In the genomic region with DNA sequence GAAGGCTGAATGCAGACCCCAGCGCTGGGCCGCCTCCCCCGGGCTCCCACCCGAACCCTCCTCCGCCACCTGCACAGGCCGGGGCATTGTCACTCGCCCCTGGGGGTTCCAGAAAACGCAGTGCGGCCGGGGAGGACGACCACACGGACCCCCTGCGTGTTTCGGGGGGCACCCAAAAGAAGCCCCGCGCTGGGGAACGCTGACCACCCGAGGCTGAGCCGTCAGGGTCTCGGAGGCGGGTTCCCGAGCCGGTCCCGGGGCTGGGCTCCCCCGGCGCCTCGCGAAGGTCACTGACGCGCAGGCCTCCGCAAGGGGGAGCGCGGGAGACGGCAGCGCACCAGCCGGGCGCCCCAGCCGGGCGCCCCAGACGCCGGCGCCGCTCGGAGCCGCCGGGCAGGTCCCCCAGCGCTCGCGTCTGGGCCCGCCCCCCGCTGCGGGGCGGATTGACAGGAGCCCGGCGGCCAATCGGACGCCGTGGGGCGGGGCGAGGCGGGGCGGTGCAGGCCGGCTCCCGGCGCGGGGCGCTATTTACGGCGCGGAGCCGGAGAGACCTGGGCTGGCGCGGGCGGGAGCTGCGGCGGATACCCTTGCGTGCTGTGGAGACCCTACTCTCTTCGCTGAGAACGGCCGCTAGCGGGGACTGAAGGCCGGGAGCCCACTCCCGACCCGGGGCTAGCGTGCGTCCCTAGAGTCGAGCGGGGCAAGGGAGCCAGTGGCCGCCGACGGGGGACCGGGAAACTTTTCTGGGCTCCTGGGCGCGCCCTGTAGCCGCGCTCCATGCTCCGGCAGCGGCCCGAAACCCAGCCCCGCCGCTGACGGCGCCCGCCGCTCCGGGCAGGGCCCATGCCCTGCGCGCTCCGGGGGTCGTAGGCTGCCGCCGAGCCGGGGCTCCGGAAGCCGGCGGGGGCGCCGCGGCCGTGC, we compare ENCODE assay signal across 8 cellular contexts. TPM values are rescaled to one million over a fixed set of nuclear protein-coding genes. Genes with fewer than 3 reads are reported as not detected.
DNase-seq lines count a peak whose midpoint lies in the region; ATAC-seq and TF ChIP-seq lines count a peak whose summit lies in the region.

A gene with protein sequence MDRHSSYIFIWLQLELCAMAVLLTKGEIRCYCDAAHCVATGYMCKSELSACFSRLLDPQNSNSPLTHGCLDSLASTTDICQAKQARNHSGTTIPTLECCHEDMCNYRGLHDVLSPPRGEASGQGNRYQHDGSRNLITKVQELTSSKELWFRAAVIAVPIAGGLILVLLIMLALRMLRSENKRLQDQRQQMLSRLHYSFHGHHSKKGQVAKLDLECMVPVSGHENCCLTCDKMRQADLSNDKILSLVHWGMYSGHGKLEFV (plus strand): TSS at position 554 of the 921 bp plus-strand sequence. CDS start 377 bp downstream, outside the sequence.

- no peaks in the 10 kb centered on the region for H3K36me3 ChIP-seq in RWPE2 (ENCODE audit: low read depth)
- no peaks in the 10 kb centered on the region for H3K36me3 ChIP-seq in neural progenitor cell

- TF ChIP-seq CTCF in RWPE2 (IDR thresholded peaks at IDR 0.05; ENCODE audit: poor library complexity, severe bottlenecking), result peak; percentile 89
- peak; percentile 43 for TF ChIP-seq CTCF in foreskin fibroblast (IDR thresholded peaks at IDR 0.05; ENCODE audit: low read depth, low read length)
- TF ChIP-seq CTCF in neural progenitor cell (IDR thresholded peaks at IDR 0.05), result peak; percentile 54

- H3K4me1 Mint-ChIP-seq in neural progenitor cell, result peaks cover 50% of the 10 kb centered on the region
- peaks cover 34% of the 10 kb centered on the region for H3K4me1 Mint-ChIP-seq in stimulated activated naive CD8-positive, alpha-beta T cell treated with anti-CD3 and anti-CD28 coated beads, Interleukin-15, amount 100 ng/mL, for 72 hours

- H3K4me3 Mint-ChIP-seq in neural progenitor cell, result peak within 1 kb of the TSS; percentile 94
- H3K4me3 Mint-ChIP-seq in stimulated activated naive CD8-positive, alpha-beta T cell treated with anti-CD3 and anti-CD28 coated beads, Interleukin-15, amount 100 ng/mL, for 72 hours, result peak within 1 kb of the TSS; percentile 85 to 88

- H3K27me3 Mint-ChIP-seq in neural progenitor cell (ENCODE audit: insufficient read depth, low read depth), result peaks cover 10% of the 10 kb centered on the region
- peaks cover 71% of the 10 kb centered on the region for H3K27me3 Mint-ChIP-seq in stimulated activated naive CD8-positive, alpha-beta T cell treated with anti-CD3 and anti-CD28 coated beads, Interleukin-15, amount 100 ng/mL, for 72 hours

- peak within 1 kb of the TSS; percentile 98 for H3K4me2 ChIP-seq in neural progenitor cell

- ATAC-seq in GM21737 (IDR thresholded peaks at IDR 0.05; ENCODE audit: unreplicated experiment) (peak; percentile 97), RWPE2 (ENCODE audit: low read depth) (peak; percentile 97)
- peak; percentile 97 for ATAC-seq in stimulated activated naive CD8-positive, alpha-beta T cell treated with anti-CD3 and anti-CD28 coated beads, Interleukin-15, amount 100 ng/mL, for 72 hours

- no peaks in the 10 kb centered on the region for H3K9me3 Mint-ChIP-seq in neural progenitor cell
- no peaks in the 10 kb centered on the region for H3K9me3 Mint-ChIP-seq in stimulated activated naive CD8-positive, alpha-beta T cell treated with anti-CD3 and anti-CD28 coated beads, Interleukin-15, amount 100 ng/mL, for 72 hours

- no peaks in the 10 kb centered on the region for H3K79me2 ChIP-seq in neural progenitor cell (ENCODE audit: low read depth)

- H3K4me1 ChIP-seq in RWPE2 (ENCODE audit: insufficient read depth, poor library complexity, severe bottlenecking) (no peaks in the 10 kb centered on the region), neural progenitor cell (peaks cover 36% of the 10 kb centered on the region)

- peak within 1 kb of the TSS; percentile 56 for H3K4me3 ChIP-seq in RWPE2 (ENCODE audit: severe bottlenecking)
- peak within 1 kb of the TSS; percentile 64 to 67 for H3K4me3 ChIP-seq in foreskin fibroblast (ENCODE audit: low read depth in 1 of 2, low read length in 2 of 2)
- peak within 1 kb of the TSS; percentile 76 for H3K4me3 ChIP-seq in neural progenitor cell

- H3F3A ChIP-seq in neural progenitor cell (ENCODE audit: low read depth), result peaks cover 42% of the 10 kb centered on the region

- peak within 1 kb of the TSS; percentile 92 for H2AFZ ChIP-seq in neural progenitor cell (replicated peaks)

- peaks cover 32% of the 10 kb centered on the region for H4K20me1 ChIP-seq in neural progenitor cell (ENCODE audit: low read depth)

- H3K9me3 ChIP-seq in RWPE2 (ENCODE audit: severe bottlenecking) (no peaks in the 10 kb centered on the region), neural progenitor cell (ENCODE audit: low read depth) (no peaks in the 10 kb centered on the region)

- no peak within 1 kb of the TSS for H3K27ac ChIP-seq in RWPE2 (ENCODE audit: poor library complexity, severe bottlenecking)
- H3K27ac ChIP-seq in neural progenitor cell, result no peak within 1 kb of the TSS

- peak within 1 kb of the TSS; percentile 79 for H3K27ac Mint-ChIP-seq in neural progenitor cell
- H3K27ac Mint-ChIP-seq in stimulated activated naive CD8-positive, alpha-beta T cell treated with anti-CD3 and anti-CD28 coated beads, Interleukin-15, amount 100 ng/mL, for 72 hours, result peak within 1 kb of the TSS; percentile 14 to 89

- H3K27me3 ChIP-seq in RWPE2 (ENCODE audit: insufficient read depth, poor library complexity, severe bottlenecking) (peaks cover 62% of the 10 kb centered on the region), neural progenitor cell (peaks cover 95% of the 10 kb centered on the region)

- DNase-seq in EH (ENCODE audit: low read depth), result peak; percentile 91
- DNase-seq in KG1 (lab: John Stamatoyannopoulos, UW), result peak; percentile 69
- DNase-seq in RWPE2 (ENCODE audit: low spot score), result peak; percentile 79
- DNase-seq in activated effector memory CD4-positive, alpha-beta T cell treated with anti-CD3 and anti-CD28 coated beads, Interleukin-2, amount 50 U/mL, for 16 hours, result peak; percentile 96
- DNase-seq in foreskin fibroblast, result peak; percentile 90 to 97
- DNase-seq in neural progenitor cell (ENCODE audit: low spot score), result peak; percentile 98
- peak; percentile 90 to 95 for DNase-seq in stimulated activated naive CD8-positive, alpha-beta T cell treated with anti-CD3 and anti-CD28 coated beads, Interleukin-15, amount 100 ng/mL, for 72 hours

- H3K36me3 Mint-ChIP-seq in neural progenitor cell, result peaks cover 12% of the 10 kb centered on the region

- H3K9ac ChIP-seq in neural progenitor cell, result no peak within 1 kb of the TSS

RNA-seq across cellular contexts. Expression of the gene that starts here (rescaled TPM):
- total RNA-seq in neural progenitor cell (ENCODE audit: low replicate concordance), result 2.2 and 3.2 TPM in 2 replicates
